Comparison of ENCODE assay signal across 9 cellular contexts in the genomic region with DNA sequence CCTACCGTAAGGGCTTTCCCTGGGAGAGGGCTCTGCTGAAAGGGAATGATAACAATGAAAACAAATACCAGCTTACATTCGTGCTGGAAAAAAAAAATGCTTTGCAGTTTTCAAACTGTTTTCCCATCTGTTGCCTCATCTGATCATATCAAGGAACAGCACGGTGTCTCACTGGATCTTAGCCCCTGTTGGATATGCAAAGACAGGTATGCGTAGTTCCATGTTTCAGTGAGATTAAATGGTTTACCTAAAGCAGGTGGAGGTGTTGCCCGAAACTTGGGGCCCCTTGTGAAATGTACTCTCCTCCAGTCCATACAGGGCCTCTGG.
DNase-seq lines count a peak whose midpoint lies in the region; ATAC-seq, FAIRE-seq and TF ChIP-seq lines count a peak whose summit lies in the region.
"Had no signal": no experiment of that assay in that cellular context is flagged by ENCODE, and none has a peak within 500 bp of the region (broad histone marks: within the 10 kb centered on the region; RNA-seq: fewer than 3 reads in every experiment).

No MANE protein-coding gene starts in this region.

- H3K36me3 Mint-ChIP-seq in activated T-cell treated with anti-CD3 and anti-CD28 coated beads, Interleukin-2, amount 50 U/mL, for 24 hours (ENCODE audit: low read depth): peaks cover 8% of the 10 kb centered on the region
- no peaks in the 10 kb centered on the region for H3K36me3 Mint-ChIP-seq in activated naive CD8-positive, alpha-beta T cell treated with anti-CD3 and anti-CD28 coated beads for 36 hours

- in situ Hi-C loops in GM13977 (cut with MboI; ENCODE audit: low pct_unique_long_range_greater_than_20kb, low sequenced_read_pairs, unreplicated experiment): no loop called here

- peaks cover 31% of the 10 kb centered on the region for H3K4me1 Mint-ChIP-seq in activated T-cell treated with anti-CD3 and anti-CD28 coated beads, Interleukin-2, amount 50 U/mL, for 24 hours (ENCODE audit: low read depth)
- H3K4me1 Mint-ChIP-seq in activated naive CD8-positive, alpha-beta T cell treated with anti-CD3 and anti-CD28 coated beads for 36 hours: peaks cover 21% of the 10 kb centered on the region

- peaks cover 0 to 24% of the 10 kb centered on the region in 2 donors for H3K27me3 ChIP-seq in left lung
- no peaks in the 10 kb centered on the region for H3K27me3 ChIP-seq in thoracic aorta (replicated peaks; ENCODE audit: insufficient read depth)

- no peaks in the 10 kb centered on the region for H3K9me3 ChIP-seq in left lung
- H3K9me3 ChIP-seq in thoracic aorta: no peaks in the 10 kb centered on the region

- DNase-seq in activated T-cell treated with anti-CD3 and anti-CD28 coated beads, Interleukin-2, amount 50 U/mL, for 24 hours: no peak
- DNase-seq in activated T-cell treated with anti-CD3 and anti-CD28 coated beads for 4 hours: no peak
- DNase-seq in activated naive CD8-positive, alpha-beta T cell treated with anti-CD3 and anti-CD28 coated beads for 36 hours: no peak
- no peak for DNase-seq in left lung
- no peak for DNase-seq in thoracic aorta (ENCODE audit: low spot score)
- no peak for DNase-seq in RCC 7860 (ENCODE audit: low spot score)
- DNase-seq in GM13977 (ENCODE audit: low spot score): no peak
- no peak for DNase-seq in midbrain (lab: John Stamatoyannopoulos, UW)

- H3K4me1 ChIP-seq in left lung (peaks cover 0 to 41% of the 10 kb centered on the region in 2 donors), thoracic aorta (ENCODE audit: control insufficient read depth in 1 of 2, low read depth in 2 of 2) (peaks cover 0 to 24% of the 10 kb centered on the region in 2 donors)

- H3K36me3 ChIP-seq in left lung (no peaks in the 10 kb centered on the region), thoracic aorta (no peaks in the 10 kb centered on the region)

- FAIRE-seq in RCC 7860 (lab: Jason Lieb, UNC): no peak
- FAIRE-seq: TTC549 had no signal

- intact Hi-C loops in left lung (cut with DNase I): no loop called here

- TF ChIP-seq CTCF in left lung (IDR thresholded peaks at IDR 0.05): no peak
- no peak for TF ChIP-seq CTCF in thoracic aorta (IDR thresholded peaks at IDR 0.05)
- no peak for TF ChIP-seq CTCF in GM13977 (IDR thresholded peaks at IDR 0.05; ENCODE audit: extremely low read depth, insufficient read depth, missing control alignments)

- no peaks in the 10 kb centered on the region for H3K9me3 Mint-ChIP-seq in activated T-cell treated with anti-CD3 and anti-CD28 coated beads, Interleukin-2, amount 50 U/mL, for 24 hours
- H3K9me3 Mint-ChIP-seq in activated naive CD8-positive, alpha-beta T cell treated with anti-CD3 and anti-CD28 coated beads for 36 hours: no peaks in the 10 kb centered on the region

- H3K4me3 ChIP-seq in left lung (peak overlapping the region; percentile 82 to 86), thoracic aorta (peak overlapping the region; percentile 94)

- peak overlapping the region; percentile 82 for H3K4me3 Mint-ChIP-seq in activated T-cell treated with anti-CD3 and anti-CD28 coated beads, Interleukin-2, amount 50 U/mL, for 24 hours
- peak overlapping the region; percentile 88 for H3K4me3 Mint-ChIP-seq in activated naive CD8-positive, alpha-beta T cell treated with anti-CD3 and anti-CD28 coated beads for 36 hours

- H3K27me3 Mint-ChIP-seq in activated T-cell treated with anti-CD3 and anti-CD28 coated beads, Interleukin-2, amount 50 U/mL, for 24 hours: peaks cover 30% of the 10 kb centered on the region
- H3K27me3 Mint-ChIP-seq in activated naive CD8-positive, alpha-beta T cell treated with anti-CD3 and anti-CD28 coated beads for 36 hours: peaks cover 30% of the 10 kb centered on the region

- H3K27ac ChIP-seq in left lung (peak overlapping the region; percentile 86 to 94), thoracic aorta (peak overlapping the region; percentile 92 to 94)

- ATAC-seq in left lung: no peak
- ATAC-seq in thoracic aorta (ENCODE audit: insufficient number of reproducible peaks, low FRiP score, low read depth): no peak

- H3K27ac Mint-ChIP-seq in activated T-cell treated with anti-CD3 and anti-CD28 coated beads, Interleukin-2, amount 50 U/mL, for 24 hours: no peak overlapping the region
- no peak overlapping the region for H3K27ac Mint-ChIP-seq in activated naive CD8-positive, alpha-beta T cell treated with anti-CD3 and anti-CD28 coated beads for 36 hours
